8 cellular contexts compared by ENCODE assay signal in genomic region chr2:25286025-25286400, GRCh38. TPM values are rescaled to one million over a fixed set of nuclear protein-coding genes. Genes with fewer than 3 reads are reported as not detected.
DNase-seq lines count a peak whose midpoint lies in the region; ATAC-seq and TF ChIP-seq lines count a peak whose summit lies in the region.

No MANE protein-coding gene starts in this region.

- TF ChIP-seq CTCF in brain (conservative IDR thresholded peaks at IDR 0.05): no peak

- H3K4me3 ChIP-seq in MG63: no peak overlapping the region

- H3K27ac Mint-ChIP-seq in brain: peak overlapping the region in 3 of 5 experiments; percentile 9 to 69 (median 31)

- no peaks in the 10 kb centered on the region for H3K9me3 ChIP-seq in MG63

- ATAC-seq in HG02610 (IDR thresholded peaks at IDR 0.05; ENCODE audit: unreplicated experiment): peak; percentile 71

- no peaks in the 10 kb centered on the region for H3K27me3 ChIP-seq in MG63

- H3K4me3 Mint-ChIP-seq in brain: no peak overlapping the region

- H3K27me3 Mint-ChIP-seq in brain: no peaks in the 10 kb centered on the region

- peaks cover 44% of the 10 kb centered on the region for H3K4me1 Mint-ChIP-seq in brain

- no peaks in the 10 kb centered on the region for H3K9me3 Mint-ChIP-seq in brain

- DNase-seq in ELF-1 (ENCODE audit: low read depth, low spot score) (peak; percentile 28), T-helper 1 cell (peak; percentile 29 to 90 (median 57)), MG63 (no peak), Ammon's horn (ENCODE audit: low spot score) (no peak), NCI-H774 (lab: John Stamatoyannopoulos, UW) (no peak)
- peak in 2 of 3 donors; percentile 33 to 60 for DNase-seq in stimulated activated CD4-positive, alpha-beta T cell treated with anti-CD3 and anti-CD28 coated beads, Interleukin-12 subunit alpha, Interleukin-12 subunit beta, amount 100 ng/mL, for 48 hours (ENCODE audit: low read depth in 2 of 3, low spot score in 1 of 3)

- no peaks in the 10 kb centered on the region; the same call in 1 of the 2 replicates for H3K36me3 ChIP-seq in MG63

- H3K36me3 Mint-ChIP-seq in brain: peaks cover 31% of the 10 kb centered on the region

RNA-seq across cellular contexts. Expression of gene DNMT3A, which starts 55.7 kb away (rescaled TPM):
- 27.7 TPM for polyA plus RNA-seq in brain (ENCODE audit: insufficient read depth, low read depth, low replicate concordance)
- total RNA-seq in MG63 (2014; rRNA removed; shearing (Covaris generic); ENCODE audit: low replicate concordance): 6.0 and 9.2 TPM in 2 replicates

Comparison
In these comparisons a context has a peak if more than half of its experiments do, and no peak if none do; other contexts are left out.
1. DNase-seq: peak in ELF-1 (single experiment), T-helper 1 cell (5 of 5) and stimulated activated CD4-positive, alpha-beta T cell treated with anti-CD3 and anti-CD28 coated beads, Interleukin-12 subunit alpha, Interleukin-12 subunit beta, amount 100 ng/mL, for 48 hours (2 of 3); none in MG63 (single experiment), Ammon's horn (single experiment) and NCI-H774 (single experiment).